ENCODE assay signal across 1 cellular context in the genomic region with DNA sequence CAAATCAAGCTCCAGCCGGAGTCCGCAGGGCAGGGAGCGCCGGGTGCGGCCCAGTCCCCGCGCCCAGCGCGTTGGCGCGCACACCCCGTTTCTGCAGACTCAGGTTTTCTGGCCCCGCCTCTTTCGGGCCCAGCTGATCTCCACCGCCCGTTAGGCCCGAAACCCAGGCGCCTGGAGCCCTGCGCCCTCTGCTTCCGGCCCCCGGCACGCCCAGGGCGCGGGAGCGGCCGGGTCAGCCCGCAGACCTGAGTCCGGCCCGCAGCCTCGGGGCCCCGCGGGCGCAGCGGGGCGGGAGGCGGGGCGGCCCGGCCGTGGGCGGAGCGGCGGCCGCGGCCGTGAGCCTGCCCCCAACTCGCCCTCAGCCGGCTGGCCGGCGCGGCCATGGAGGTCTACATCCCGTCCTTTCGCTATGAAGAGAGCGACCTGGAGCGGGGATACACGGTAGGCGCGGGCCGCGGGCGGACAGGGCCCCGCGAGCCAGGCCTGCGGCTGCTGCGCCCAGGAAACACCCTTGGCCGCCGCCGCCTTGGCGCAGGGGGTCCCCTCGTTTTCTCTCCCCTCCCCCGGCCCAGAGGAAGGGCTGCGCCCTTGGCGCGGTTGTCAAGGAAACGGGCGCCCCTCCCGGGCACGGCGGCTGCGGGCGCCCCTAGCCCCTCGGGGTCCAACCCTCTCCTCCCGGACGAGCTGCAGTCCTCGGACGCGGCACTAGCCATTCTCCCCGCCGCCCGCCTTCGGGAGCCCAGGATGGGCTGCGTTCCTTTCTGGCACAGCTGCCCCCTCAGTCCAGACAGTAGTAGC.
TF ChIP-seq lines count a peak whose summit lies in the region.

A gene with protein sequence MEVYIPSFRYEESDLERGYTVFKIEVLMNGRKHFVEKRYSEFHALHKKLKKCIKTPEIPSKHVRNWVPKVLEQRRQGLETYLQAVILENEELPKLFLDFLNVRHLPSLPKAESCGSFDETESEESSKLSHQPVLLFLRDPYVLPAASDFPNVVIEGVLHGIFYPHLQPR (plus strand): TSS at position 361 of the 798 bp plus-strand sequence. CDS start 21 bp downstream, at position 382.

TF ChIP-seq in HEK293, 187 proteins besides CTCF, POLR2A, EP300 and RAD21 (continued from another document and continues in another):
- TF ChIP-seq, protein P1, sequence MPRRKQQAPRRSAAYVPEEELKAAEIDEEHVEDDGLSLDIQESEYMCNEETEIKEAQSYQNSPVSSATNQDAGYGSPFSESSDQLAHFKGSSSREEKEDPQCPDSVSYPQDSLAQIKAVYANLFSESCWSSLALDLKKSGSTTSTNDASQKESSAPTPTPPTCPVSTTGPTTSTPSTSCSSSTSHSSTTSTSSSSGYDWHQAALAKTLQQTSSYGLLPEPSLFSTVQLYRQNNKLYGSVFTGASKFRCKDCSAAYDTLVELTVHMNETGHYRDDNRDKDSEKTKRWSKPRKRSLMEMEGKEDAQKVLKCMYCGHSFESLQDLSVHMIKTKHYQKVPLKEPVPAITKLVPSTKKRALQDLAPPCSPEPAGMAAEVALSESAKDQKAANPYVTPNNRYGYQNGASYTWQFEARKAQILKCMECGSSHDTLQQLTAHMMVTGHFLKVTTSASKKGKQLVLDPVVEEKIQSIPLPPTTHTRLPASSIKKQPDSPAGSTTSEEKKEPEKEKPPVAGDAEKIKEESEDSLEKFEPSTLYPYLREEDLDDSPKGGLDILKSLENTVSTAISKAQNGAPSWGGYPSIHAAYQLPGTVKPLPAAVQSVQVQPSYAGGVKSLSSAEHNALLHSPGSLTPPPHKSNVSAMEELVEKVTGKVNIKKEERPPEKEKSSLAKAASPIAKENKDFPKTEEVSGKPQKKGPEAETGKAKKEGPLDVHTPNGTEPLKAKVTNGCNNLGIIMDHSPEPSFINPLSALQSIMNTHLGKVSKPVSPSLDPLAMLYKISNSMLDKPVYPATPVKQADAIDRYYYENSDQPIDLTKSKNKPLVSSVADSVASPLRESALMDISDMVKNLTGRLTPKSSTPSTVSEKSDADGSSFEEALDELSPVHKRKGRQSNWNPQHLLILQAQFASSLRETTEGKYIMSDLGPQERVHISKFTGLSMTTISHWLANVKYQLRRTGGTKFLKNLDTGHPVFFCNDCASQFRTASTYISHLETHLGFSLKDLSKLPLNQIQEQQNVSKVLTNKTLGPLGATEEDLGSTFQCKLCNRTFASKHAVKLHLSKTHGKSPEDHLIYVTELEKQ (tag by site-specific recombination; IDR thresholded peaks at IDR 0.05; ENCODE audit: borderline replicate concordance) = no peak
- no peak for TF ChIP-seq ZNF792 (tag by site-specific recombination; IDR thresholded peaks at IDR 0.05)
- TF ChIP-seq YY1 (tag by site-specific recombination; IDR thresholded peaks at IDR 0.05) = peak; percentile 54; the same call in 1 of the 2 replicates
- TF ChIP-seq PRDM1 (tag by site-specific recombination; IDR thresholded peaks at IDR 0.05) = no peak
- peak; percentile 81; the same call in 1 of the 2 replicates for TF ChIP-seq ZBTB1 (tag by site-specific recombination; IDR thresholded peaks at IDR 0.05)
- no peak; the same call in 1 of the 2 replicates for TF ChIP-seq ZNF2 (tag by site-specific recombination; IDR thresholded peaks at IDR 0.05)
- TF ChIP-seq ZNF37A (tag by site-specific recombination; IDR thresholded peaks at IDR 0.05) = no peak
- TF ChIP-seq ZNF404 (tag by site-specific recombination; IDR thresholded peaks at IDR 0.05) = no peak
- no peak for TF ChIP-seq SALL2 (tag by site-specific recombination; IDR thresholded peaks at IDR 0.05; ENCODE audit: borderline replicate concordance)
- TF ChIP-seq KLF1 (tag by site-specific recombination; IDR thresholded peaks at IDR 0.05) = peak; percentile 94
- TF ChIP-seq, protein P2, sequence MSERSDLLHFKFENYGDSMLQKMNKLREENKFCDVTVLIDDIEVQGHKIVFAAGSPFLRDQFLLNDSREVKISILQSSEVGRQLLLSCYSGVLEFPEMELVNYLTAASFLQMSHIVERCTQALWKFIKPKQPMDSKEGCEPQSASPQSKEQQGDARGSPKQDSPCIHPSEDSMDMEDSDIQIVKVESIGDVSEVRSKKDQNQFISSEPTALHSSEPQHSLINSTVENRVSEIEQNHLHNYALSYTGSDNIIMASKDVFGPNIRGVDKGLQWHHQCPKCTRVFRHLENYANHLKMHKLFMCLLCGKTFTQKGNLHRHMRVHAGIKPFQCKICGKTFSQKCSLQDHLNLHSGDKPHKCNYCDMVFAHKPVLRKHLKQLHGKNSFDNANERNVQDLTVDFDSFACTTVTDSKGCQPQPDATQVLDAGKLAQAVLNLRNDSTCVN (tag by site-specific recombination; optimal IDR thresholded peaks at IDR 0.05) = peak; percentile 87
- TF ChIP-seq ZNF48 (tag by site-specific recombination; IDR thresholded peaks at IDR 0.05) = no peak
- TF ChIP-seq ZNF112 (tag by site-specific recombination; IDR thresholded peaks at IDR 0.05) = no peak
- TF ChIP-seq ZNF585B (tag by site-specific recombination; IDR thresholded peaks at IDR 0.05) = no peak
- TF ChIP-seq, protein P3, sequence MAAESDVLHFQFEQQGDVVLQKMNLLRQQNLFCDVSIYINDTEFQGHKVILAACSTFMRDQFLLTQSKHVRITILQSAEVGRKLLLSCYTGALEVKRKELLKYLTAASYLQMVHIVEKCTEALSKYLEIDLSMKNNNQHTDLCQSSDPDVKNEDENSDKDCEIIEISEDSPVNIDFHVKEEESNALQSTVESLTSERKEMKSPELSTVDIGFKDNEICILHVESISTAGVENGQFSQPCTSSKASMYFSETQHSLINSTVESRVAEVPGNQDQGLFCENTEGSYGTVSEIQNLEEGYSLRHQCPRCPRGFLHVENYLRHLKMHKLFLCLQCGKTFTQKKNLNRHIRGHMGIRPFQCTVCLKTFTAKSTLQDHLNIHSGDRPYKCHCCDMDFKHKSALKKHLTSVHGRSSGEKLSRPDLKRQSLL (tag by site-specific recombination; IDR thresholded peaks at IDR 0.05) = no peak
- TF ChIP-seq ZFP37 (tag by site-specific recombination; IDR thresholded peaks at IDR 0.05) = no peak
- TF ChIP-seq, protein P4, sequence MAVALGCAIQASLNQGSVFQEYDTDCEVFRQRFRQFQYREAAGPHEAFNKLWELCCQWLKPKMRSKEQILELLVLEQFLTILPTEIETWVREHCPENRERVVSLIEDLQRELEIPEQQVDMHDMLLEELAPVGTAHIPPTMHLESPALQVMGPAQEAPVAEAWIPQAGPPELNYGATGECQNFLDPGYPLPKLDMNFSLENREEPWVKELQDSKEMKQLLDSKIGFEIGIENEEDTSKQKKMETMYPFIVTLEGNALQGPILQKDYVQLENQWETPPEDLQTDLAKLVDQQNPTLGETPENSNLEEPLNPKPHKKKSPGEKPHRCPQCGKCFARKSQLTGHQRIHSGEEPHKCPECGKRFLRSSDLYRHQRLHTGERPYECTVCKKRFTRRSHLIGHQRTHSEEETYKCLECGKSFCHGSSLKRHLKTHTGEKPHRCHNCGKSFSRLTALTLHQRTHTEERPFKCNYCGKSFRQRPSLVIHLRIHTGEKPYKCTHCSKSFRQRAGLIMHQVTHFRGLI (tag by site-specific recombination; IDR thresholded peaks at IDR 0.05) = peak; percentile 32; the same call in 1 of the 2 replicates
- TF ChIP-seq, protein P5, sequence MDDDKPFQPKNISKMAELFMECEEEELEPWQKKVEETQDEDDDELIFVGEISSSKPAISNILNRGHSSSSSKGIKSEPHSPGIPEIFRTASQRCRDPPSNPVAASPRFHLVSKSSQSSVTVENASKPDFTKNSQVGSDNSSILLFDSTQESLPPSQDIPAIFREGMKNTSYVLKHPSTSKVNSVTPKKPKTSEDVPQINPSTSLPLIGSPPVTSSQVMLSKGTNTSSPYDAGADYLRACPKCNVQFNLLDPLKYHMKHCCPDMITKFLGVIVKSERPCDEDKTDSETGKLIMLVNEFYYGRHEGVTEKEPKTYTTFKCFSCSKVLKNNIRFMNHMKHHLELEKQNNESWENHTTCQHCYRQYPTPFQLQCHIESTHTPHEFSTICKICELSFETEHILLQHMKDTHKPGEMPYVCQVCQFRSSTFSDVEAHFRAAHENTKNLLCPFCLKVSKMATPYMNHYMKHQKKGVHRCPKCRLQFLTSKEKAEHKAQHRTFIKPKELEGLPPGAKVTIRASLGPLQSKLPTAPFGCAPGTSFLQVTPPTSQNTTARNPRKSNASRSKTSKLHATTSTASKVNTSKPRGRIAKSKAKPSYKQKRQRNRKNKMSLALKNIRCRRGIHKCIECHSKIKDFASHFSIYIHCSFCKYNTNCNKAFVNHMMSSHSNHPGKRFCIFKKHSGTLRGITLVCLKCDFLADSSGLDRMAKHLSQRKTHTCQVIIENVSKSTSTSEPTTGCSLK (tag by site-specific recombination; IDR thresholded peaks at IDR 0.05) = no peak
- TF ChIP-seq, protein P6, sequence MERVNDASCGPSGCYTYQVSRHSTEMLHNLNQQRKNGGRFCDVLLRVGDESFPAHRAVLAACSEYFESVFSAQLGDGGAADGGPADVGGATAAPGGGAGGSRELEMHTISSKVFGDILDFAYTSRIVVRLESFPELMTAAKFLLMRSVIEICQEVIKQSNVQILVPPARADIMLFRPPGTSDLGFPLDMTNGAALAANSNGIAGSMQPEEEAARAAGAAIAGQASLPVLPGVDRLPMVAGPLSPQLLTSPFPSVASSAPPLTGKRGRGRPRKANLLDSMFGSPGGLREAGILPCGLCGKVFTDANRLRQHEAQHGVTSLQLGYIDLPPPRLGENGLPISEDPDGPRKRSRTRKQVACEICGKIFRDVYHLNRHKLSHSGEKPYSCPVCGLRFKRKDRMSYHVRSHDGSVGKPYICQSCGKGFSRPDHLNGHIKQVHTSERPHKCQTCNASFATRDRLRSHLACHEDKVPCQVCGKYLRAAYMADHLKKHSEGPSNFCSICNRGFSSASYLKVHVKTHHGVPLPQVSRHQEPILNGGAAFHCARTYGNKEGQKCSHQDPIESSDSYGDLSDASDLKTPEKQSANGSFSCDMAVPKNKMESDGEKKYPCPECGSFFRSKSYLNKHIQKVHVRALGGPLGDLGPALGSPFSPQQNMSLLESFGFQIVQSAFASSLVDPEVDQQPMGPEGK (tag by site-specific recombination; IDR thresholded peaks at IDR 0.05) = peak; percentile 73
- no peak for TF ChIP-seq ZNF169 (tag by site-specific recombination; IDR thresholded peaks at IDR 0.05)
- TF ChIP-seq ZNF140 (tag by site-specific recombination; IDR thresholded peaks at IDR 0.05) = no peak
- 0 out of 2 replicates have a peak, but pooled peaks have one; percentile 20 for TF ChIP-seq ZNF324 (tag by site-specific recombination; IDR thresholded peaks at IDR 0.05)
- no peak for TF ChIP-seq ZNF626 (tag by site-specific recombination; IDR thresholded peaks at IDR 0.05)
- no peak for TF ChIP-seq HOXA7 (CRISPR knock-in tag; IDR thresholded peaks at IDR 0.05; ENCODE audit: borderline replicate concordance)
- TF ChIP-seq, protein P7, sequence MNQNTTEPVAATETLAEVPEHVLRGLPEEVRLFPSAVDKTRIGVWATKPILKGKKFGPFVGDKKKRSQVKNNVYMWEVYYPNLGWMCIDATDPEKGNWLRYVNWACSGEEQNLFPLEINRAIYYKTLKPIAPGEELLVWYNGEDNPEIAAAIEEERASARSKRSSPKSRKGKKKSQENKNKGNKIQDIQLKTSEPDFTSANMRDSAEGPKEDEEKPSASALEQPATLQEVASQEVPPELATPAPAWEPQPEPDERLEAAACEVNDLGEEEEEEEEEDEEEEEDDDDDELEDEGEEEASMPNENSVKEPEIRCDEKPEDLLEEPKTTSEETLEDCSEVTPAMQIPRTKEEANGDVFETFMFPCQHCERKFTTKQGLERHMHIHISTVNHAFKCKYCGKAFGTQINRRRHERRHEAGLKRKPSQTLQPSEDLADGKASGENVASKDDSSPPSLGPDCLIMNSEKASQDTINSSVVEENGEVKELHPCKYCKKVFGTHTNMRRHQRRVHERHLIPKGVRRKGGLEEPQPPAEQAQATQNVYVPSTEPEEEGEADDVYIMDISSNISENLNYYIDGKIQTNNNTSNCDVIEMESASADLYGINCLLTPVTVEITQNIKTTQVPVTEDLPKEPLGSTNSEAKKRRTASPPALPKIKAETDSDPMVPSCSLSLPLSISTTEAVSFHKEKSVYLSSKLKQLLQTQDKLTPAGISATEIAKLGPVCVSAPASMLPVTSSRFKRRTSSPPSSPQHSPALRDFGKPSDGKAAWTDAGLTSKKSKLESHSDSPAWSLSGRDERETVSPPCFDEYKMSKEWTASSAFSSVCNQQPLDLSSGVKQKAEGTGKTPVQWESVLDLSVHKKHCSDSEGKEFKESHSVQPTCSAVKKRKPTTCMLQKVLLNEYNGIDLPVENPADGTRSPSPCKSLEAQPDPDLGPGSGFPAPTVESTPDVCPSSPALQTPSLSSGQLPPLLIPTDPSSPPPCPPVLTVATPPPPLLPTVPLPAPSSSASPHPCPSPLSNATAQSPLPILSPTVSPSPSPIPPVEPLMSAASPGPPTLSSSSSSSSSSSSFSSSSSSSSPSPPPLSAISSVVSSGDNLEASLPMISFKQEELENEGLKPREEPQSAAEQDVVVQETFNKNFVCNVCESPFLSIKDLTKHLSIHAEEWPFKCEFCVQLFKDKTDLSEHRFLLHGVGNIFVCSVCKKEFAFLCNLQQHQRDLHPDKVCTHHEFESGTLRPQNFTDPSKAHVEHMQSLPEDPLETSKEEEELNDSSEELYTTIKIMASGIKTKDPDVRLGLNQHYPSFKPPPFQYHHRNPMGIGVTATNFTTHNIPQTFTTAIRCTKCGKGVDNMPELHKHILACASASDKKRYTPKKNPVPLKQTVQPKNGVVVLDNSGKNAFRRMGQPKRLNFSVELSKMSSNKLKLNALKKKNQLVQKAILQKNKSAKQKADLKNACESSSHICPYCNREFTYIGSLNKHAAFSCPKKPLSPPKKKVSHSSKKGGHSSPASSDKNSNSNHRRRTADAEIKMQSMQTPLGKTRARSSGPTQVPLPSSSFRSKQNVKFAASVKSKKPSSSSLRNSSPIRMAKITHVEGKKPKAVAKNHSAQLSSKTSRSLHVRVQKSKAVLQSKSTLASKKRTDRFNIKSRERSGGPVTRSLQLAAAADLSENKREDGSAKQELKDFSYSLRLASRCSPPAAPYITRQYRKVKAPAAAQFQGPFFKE (tag by site-specific recombination; IDR thresholded peaks at IDR 0.05; ENCODE audit: borderline replicate concordance) = no peak
- TF ChIP-seq, protein P8, sequence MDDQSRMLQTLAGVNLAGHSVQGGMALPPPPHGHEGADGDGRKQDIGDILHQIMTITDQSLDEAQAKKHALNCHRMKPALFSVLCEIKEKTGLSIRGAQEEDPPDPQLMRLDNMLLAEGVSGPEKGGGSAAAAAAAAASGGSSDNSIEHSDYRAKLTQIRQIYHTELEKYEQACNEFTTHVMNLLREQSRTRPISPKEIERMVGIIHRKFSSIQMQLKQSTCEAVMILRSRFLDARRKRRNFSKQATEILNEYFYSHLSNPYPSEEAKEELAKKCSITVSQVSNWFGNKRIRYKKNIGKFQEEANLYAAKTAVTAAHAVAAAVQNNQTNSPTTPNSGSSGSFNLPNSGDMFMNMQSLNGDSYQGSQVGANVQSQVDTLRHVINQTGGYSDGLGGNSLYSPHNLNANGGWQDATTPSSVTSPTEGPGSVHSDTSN (CRISPR knock-in tag; IDR thresholded peaks at IDR 0.05) = peak; percentile 56; the same call in 1 of the 2 replicates
- TF ChIP-seq, protein P9, sequence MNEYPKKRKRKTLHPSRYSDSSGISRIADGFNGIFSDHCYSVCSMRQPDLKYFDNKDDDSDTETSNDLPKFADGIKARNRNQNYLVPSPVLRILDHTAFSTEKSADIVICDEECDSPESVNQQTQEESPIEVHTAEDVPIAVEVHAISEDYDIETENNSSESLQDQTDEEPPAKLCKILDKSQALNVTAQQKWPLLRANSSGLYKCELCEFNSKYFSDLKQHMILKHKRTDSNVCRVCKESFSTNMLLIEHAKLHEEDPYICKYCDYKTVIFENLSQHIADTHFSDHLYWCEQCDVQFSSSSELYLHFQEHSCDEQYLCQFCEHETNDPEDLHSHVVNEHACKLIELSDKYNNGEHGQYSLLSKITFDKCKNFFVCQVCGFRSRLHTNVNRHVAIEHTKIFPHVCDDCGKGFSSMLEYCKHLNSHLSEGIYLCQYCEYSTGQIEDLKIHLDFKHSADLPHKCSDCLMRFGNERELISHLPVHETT (tag by site-specific recombination; IDR thresholded peaks at IDR 0.05) = no peak
- no peak; the same call in 1 of the 2 replicates for TF ChIP-seq ZBTB7A (tag by site-specific recombination; IDR thresholded peaks at IDR 0.05; ENCODE audit: low read depth)
- no peak for TF ChIP-seq ZNF530 (tag by site-specific recombination; IDR thresholded peaks at IDR 0.05; ENCODE audit: low read depth)
- no peak for TF ChIP-seq ZNF354C (tag by site-specific recombination; IDR thresholded peaks at IDR 0.05; ENCODE audit: borderline replicate concordance, low read depth)
